ENCODE assay signal across 8 cellular contexts in the genomic region with DNA sequence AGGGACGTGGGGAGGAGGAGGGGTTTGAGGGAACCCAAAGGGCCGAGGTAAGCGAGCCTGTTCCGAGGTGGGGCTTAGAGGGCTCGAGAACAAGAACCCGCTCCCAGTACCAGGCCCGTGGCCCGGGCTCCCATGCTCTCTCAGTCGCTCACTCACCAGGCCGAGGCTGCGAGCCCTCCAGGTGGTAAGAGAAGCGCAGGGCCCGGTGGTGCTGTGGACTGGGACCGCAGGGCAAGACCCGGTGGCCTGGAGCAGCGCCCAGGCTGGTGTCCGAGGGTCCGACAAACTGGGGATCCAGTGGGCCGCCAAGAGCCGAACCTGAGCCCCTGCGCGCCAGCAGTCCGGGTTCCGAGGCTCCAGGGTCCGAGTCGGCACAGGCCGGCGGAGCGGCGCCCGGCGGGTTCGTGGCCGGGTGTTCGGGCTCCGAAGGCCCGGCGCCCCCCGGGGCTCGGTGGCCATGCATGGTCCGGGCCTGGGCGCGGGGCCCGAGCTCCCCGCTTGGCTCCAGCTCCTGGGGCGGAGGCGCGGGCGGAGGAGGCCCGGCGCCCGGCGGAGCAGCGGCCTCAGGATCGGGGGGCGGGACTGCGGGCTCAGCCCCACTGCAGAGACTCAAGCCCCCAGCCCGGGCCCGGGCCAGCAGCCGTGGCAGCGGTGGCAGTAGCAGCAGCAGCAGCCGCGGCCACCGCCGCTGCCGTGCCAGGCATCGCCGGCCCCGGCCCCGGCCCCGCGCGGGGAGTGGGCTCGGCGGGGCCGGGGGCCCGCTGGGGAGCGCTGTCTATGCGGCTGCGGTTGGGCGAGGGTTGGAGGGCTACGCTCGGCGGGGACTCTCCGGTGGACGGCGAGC. TPM values are rescaled to one million over a fixed set of nuclear protein-coding genes. Genes with fewer than 3 reads are reported as not detected.
DNase-seq lines count a peak whose midpoint lies in the region; ATAC-seq, FAIRE-seq and TF ChIP-seq lines count a peak whose summit lies in the region.

No MANE protein-coding gene starts in this region.

- H3K4me2 ChIP-seq in A549: peak overlapping the region; percentile 81
- peak overlapping the region; percentile 90 for H3K4me2 ChIP-seq in astrocyte (ENCODE audit: low read length)

- TF ChIP-seq EP300 in A549 (IDR thresholded peaks at IDR 0.05): no peak

- H3K36me3 ChIP-seq in HAP-1 (replicated peaks) (no peaks in the 10 kb centered on the region), astrocyte (ENCODE audit: insufficient read depth, low read length) (no peaks in the 10 kb centered on the region), iPS-20b (ENCODE audit: insufficient read depth, low read depth, low read length) (no peaks in the 10 kb centered on the region), spleen (no peaks in the 10 kb centered on the region)

- in situ Hi-C loops in HAP-1 (cut with MboI; ENCODE audit: low sequenced_read_pairs): loop anchor here (25.0 kb wide), 1 partner anchor 108 kb away; no protein-coding TSS in a partner anchor

- no peak for TF ChIP-seq CTCF in A549 (IDR thresholded peaks at IDR 0.05)
- TF ChIP-seq CTCF in astrocyte (IDR thresholded peaks at IDR 0.05; ENCODE audit: insufficient read depth, low read depth, low read length): no peak
- no peak for TF ChIP-seq CTCF in spleen (IDR thresholded peaks at IDR 0.05 in 8 of 11, conservative IDR thresholded peaks at IDR 0.05 in 3 of 11)

- peaks cover 25% of the 10 kb centered on the region for H3K4me1 Mint-ChIP-seq in astrocyte (ENCODE audit: low read depth, unreplicated experiment)

- CTCF ChIA-PET in A549 (lab: Yijun Ruan, JAX): no interaction called here

- H3K9me3 ChIP-seq in A549 (no peaks in the 10 kb centered on the region), HAP-1 (0 out of 2 replicates have a peak, but pooled peaks cover 3% of the 10 kb centered on the region), astrocyte (ENCODE audit: insufficient read depth, low read depth, low read length) (no peaks in the 10 kb centered on the region), iPS-20b (ENCODE audit: insufficient read depth, low read depth, low read length) (no peaks in the 10 kb centered on the region), spleen (no peaks in the 10 kb centered on the region)

- peak overlapping the region; percentile 92 to 95 for H3K27ac ChIP-seq in A549
- H3K27ac ChIP-seq in astrocyte (ENCODE audit: low read depth, low read length): peak overlapping the region; percentile 33
- H3K27ac ChIP-seq in iPS-20b (ENCODE audit: low read length): no peak overlapping the region
- peak overlapping the region in 7 of 8 donors; percentile 44 to 71 (median 65) for H3K27ac ChIP-seq in spleen

- peaks cover 2% of the 10 kb centered on the region for H3K9me3 Mint-ChIP-seq in astrocyte (ENCODE audit: unreplicated experiment)

- intact Hi-C loops in spleen (cut with DNase I; ENCODE audit: low total_unique reads): no loop called here

- 23% methylated on average over 7 of the region's 87 CpGs for WGBS in A549 (ENCODE audit: missing lambda C conversion rate)
- WGBS in spleen, 5 donors: 3 to 38% (median 33%) methylated on average over 3 to 87 of the region's 87 CpGs

- H4K20me1 ChIP-seq in astrocyte (ENCODE audit: insufficient read depth, low read length): peaks cover 3% of the 10 kb centered on the region

- peaks cover 22% of the 10 kb centered on the region for H3K4me1 ChIP-seq in A549
- peaks cover 19% of the 10 kb centered on the region for H3K4me1 ChIP-seq in HAP-1
- peaks cover 22% of the 10 kb centered on the region for H3K4me1 ChIP-seq in astrocyte (ENCODE audit: insufficient read depth, low read length)
- peaks cover 6% of the 10 kb centered on the region; the same call in 1 of the 2 replicates for H3K4me1 ChIP-seq in iPS-20b (ENCODE audit: insufficient read depth, low read length)
- peaks cover 0 to 10% (median 0%) of the 10 kb centered on the region in 6 donors for H3K4me1 ChIP-seq in spleen

- peak overlapping the region; percentile 83 for H2AFZ ChIP-seq in astrocyte (ENCODE audit: low read depth, low read length)

- POLR2A ChIA-PET in A549 (lab: Yijun Ruan, JAX): interaction anchor here (3.5 kb wide), 1 partner anchor 34 kb away, joined by 10 read pairs; a partner anchor contains a TSS

- H3K79me2 ChIP-seq in astrocyte (ENCODE audit: insufficient read depth, low read length): peaks cover 44% of the 10 kb centered on the region

- H3K36me3 Mint-ChIP-seq in astrocyte (ENCODE audit: low read depth, unreplicated experiment): peaks cover 2% of the 10 kb centered on the region

- TF ChIP-seq POLR2A in A549 (IDR thresholded peaks at IDR 0.05; ENCODE audit: low read length) (no peak), spleen (IDR thresholded peaks at IDR 0.05) (no peak)

- no peak overlapping the region for H3K27ac Mint-ChIP-seq in astrocyte (ENCODE audit: unreplicated experiment)

- H3K27me3 ChIP-seq in HAP-1 (ENCODE audit: low read depth): no peaks in the 10 kb centered on the region
- H3K27me3 ChIP-seq in astrocyte (ENCODE audit: insufficient read depth, low read length): no peaks in the 10 kb centered on the region
- no peaks in the 10 kb centered on the region for H3K27me3 ChIP-seq in iPS-20b (ENCODE audit: insufficient read depth, low read length)
- peaks cover 0 to 40% (median 13%) of the 10 kb centered on the region in 7 donors for H3K27me3 ChIP-seq in spleen (replicated peaks in 1 of 7)

- FAIRE-seq in A549 (lab: Jason Lieb, UNC): no peak
- FAIRE-seq in astrocyte (lab: Jason Lieb, UNC): no peak

- DNase-seq in A549 (ENCODE audit: low read depth in 1 of 2, low spot score in 1 of 2) (peak in 1 of 2 experiments; percentile 20), HAP-1 (ENCODE audit: low spot score in 2 of 2) (peak in 1 of 2 experiments; percentile 52), astrocyte (ENCODE audit: low read depth) (no peak), spleen (no peak), SW 1271 (lab: John Stamatoyannopoulos, UW) (no peak)
- no peak for DNase-seq in activated CD8-positive, alpha-beta memory T cell treated with anti-CD3 and anti-CD28 coated beads for 24 hours

- H3K4me3 ChIP-seq in A549 (peak overlapping the region; percentile 88), HAP-1 (peak overlapping the region; percentile 56), astrocyte (ENCODE audit: insufficient read depth, low read depth, low read length) (peak overlapping the region; percentile 71), iPS-20b (ENCODE audit: low read length) (peak overlapping the region; percentile 78), spleen (peak overlapping the region; percentile 31 to 74 (median 44))

- H3K27me3 Mint-ChIP-seq in astrocyte (ENCODE audit: low read depth, unreplicated experiment): no peaks in the 10 kb centered on the region

- H3K9ac ChIP-seq in astrocyte (ENCODE audit: low read length) (peak overlapping the region; percentile 87), iPS-20b (ENCODE audit: low read depth, low read length) (peak overlapping the region; percentile 76; the same call in 1 of the 2 replicates)

- TF ChIP-seq RAD21 in A549 (conservative IDR thresholded peaks at IDR 0.05 in 1 of 2, IDR thresholded peaks at IDR 0.05 in 1 of 2): no peak

- peak overlapping the region; percentile 90 for H3K4me3 Mint-ChIP-seq in astrocyte (ENCODE audit: unreplicated experiment)

- ATAC-seq in A549 (peak; percentile 46 to 57), GM19351 (IDR thresholded peaks at IDR 0.05; ENCODE audit: unreplicated experiment) (no peak)

TF ChIP-seq in A549, 52 proteins besides CTCF, POLR2A, EP300 and RAD21:
- 0 out of 2 replicates have a peak, but pooled peaks have one; percentile 3 for TF ChIP-seq PHF8 (IDR thresholded peaks at IDR 0.05; ENCODE audit: borderline replicate concordance, low read depth)
- no peak for TF ChIP-seq JUN (IDR thresholded peaks at IDR 0.05)

RNA-seq across cellular contexts. Expression of a gene that starts 0.8 kb away (rescaled TPM):
- polyA plus RNA-seq in A549 (2011; rRNA removed) (1.9 and 2.9 TPM in 2 replicates), A549 (2017; fragmentation: RNase III; extraction: RNeasy Plus Mini Kit Qiagen cat#74134 plus additional on column Dnase treatment) (5.1 to 5.8 TPM (median 5.6 TPM) in 3 replicates), spleen (1 to 10 TPM in 1 of 3 donors, under 1 TPM in 2; 0.73 to 1.5 (median 0.98) TPM)
- polyA plus RNA-seq in A549 (2012; cell fraction: cytosol; rRNA removed): 6.8 and 8.5 TPM in 2 replicates
- polyA plus RNA-seq in A549 (2012; cell fraction: nucleus; rRNA removed): 10.8 and 12.2 TPM in 2 replicates
- polyA minus RNA-seq in A549 (2011; rRNA and poly(A)+ RNA removed): 3.3 and 5.2 TPM in 2 replicates
- total RNA-seq in astrocyte (18.0 and 18.6 TPM in 2 replicates), spleen (1 to 10 TPM; 3.1 to 5.4 (median 3.8) TPM)

RNA-seq across cellular contexts. Expression of a gene that starts 34.8 kb away (rescaled TPM):
- 51.0 and 51.9 TPM in 2 replicates for polyA plus RNA-seq in A549 (2011; rRNA removed)
- polyA plus RNA-seq in A549 (2012; cell fraction: cytosol; rRNA removed): 22.8 and 24.2 TPM in 2 replicates
- 24.3 and 29.3 TPM in 2 replicates for polyA plus RNA-seq in A549 (2012; cell fraction: nucleus; rRNA removed)
- polyA plus RNA-seq in A549 (2017; fragmentation: RNase III; extraction: RNeasy Plus Mini Kit Qiagen cat#74134 plus additional on column Dnase treatment): 20.7 to 22.9 TPM (median 22.7 TPM) in 3 replicates
- 101 and 105 TPM in 2 replicates for polyA minus RNA-seq in A549 (2011; rRNA and poly(A)+ RNA removed)
- total RNA-seq in astrocyte: 40.5 and 46.5 TPM in 2 replicates
- total RNA-seq in spleen: 10 to 100 TPM; 30.8 to 52.3 (median 40.6) TPM
- 1 to 10 TPM; 3.0 to 8.8 (median 3.9) TPM for polyA plus RNA-seq in spleen

RNA-seq across cellular contexts. Expression of a gene that starts 55.0 kb away (rescaled TPM):
- polyA plus RNA-seq in A549 (2011; rRNA removed) (22.4 and 26.9 TPM in 2 replicates), A549 (2017; fragmentation: RNase III; extraction: RNeasy Plus Mini Kit Qiagen cat#74134 plus additional on column Dnase treatment) (53.7 to 60.4 TPM (median 57.9 TPM) in 3 replicates), spleen (10 to 100 TPM; 25.5 to 42.3 (median 31.3) TPM)
- 28.0 and 35.1 TPM in 2 replicates for polyA plus RNA-seq in A549 (2012; cell fraction: cytosol; rRNA removed)
- polyA plus RNA-seq in A549 (2012; cell fraction: nucleus; rRNA removed): 10.5 and 16.7 TPM in 2 replicates
- polyA minus RNA-seq in A549 (2011; rRNA and poly(A)+ RNA removed): 3.9 and 5.2 TPM in 2 replicates
- total RNA-seq in astrocyte (25.5 and 28.7 TPM in 2 replicates), spleen (10 to 100 TPM; 21.4 to 46.4 (median 35.1) TPM)
